8 cellular contexts compared by ENCODE assay signal in genomic region chr2:64214281-64215115, GRCh38.
DNase-seq lines count a peak whose midpoint lies in the region; ATAC-seq lines count a peak whose summit lies in the region.

No MANE protein-coding gene starts in this region.

- no peak overlapping the region for H3K4me3 ChIP-seq in iPS-20b (ENCODE audit: low read length)

- POLR2A ChIA-PET in activated CD4-positive, alpha-beta memory T cell treated with anti-CD3 and anti-CD28 coated beads, Interleukin-2, amount 10 ng/mL, durations not matched to agents 7 days and 5 days (lab: Charles Lee) = interaction anchor here (0.7 to 3.2 kb wide), 28 partner anchors 9 to 374 kb away, joined by 3 to 57 read pairs (median 4); partner anchors contain the start of genes AFTPH and UGP2

- H3K36me3 Mint-ChIP-seq in activated CD4-positive, alpha-beta memory T cell treated with anti-CD3 and anti-CD28 coated beads, Interleukin-2, amount 10 ng/mL, durations not matched to agents 7 days and 5 days (ENCODE audit: low read depth) = peaks cover 16% of the 10 kb centered on the region

- peak overlapping the region; percentile 43 for H3K4me3 Mint-ChIP-seq in activated CD4-positive, alpha-beta memory T cell treated with anti-CD3 and anti-CD28 coated beads, Interleukin-2, amount 10 ng/mL, durations not matched to agents 7 days and 5 days
- H3K4me3 Mint-ChIP-seq in stimulated activated naive CD8-positive, alpha-beta T cell treated with anti-CD3 and anti-CD28 coated beads, Interleukin-15, amount 100 ng/mL, for 72 hours = peak overlapping the region; percentile 60 to 77

- no peaks in the 10 kb centered on the region for H3K9me3 ChIP-seq in iPS-20b (ENCODE audit: insufficient read depth, low read depth, low read length)

- H3K27me3 ChIP-seq in iPS-20b (ENCODE audit: insufficient read depth, low read length) = no peaks in the 10 kb centered on the region

- H3K4me1 ChIP-seq in iPS-20b (ENCODE audit: insufficient read depth, low read length) = peaks cover 22% of the 10 kb centered on the region

- H3K27ac ChIP-seq in iPS-20b (ENCODE audit: low read length) = no peak overlapping the region

- H3K4me1 Mint-ChIP-seq in activated CD4-positive, alpha-beta memory T cell treated with anti-CD3 and anti-CD28 coated beads, Interleukin-2, amount 10 ng/mL, durations not matched to agents 7 days and 5 days = peaks cover 52% of the 10 kb centered on the region
- peaks cover 64% of the 10 kb centered on the region for H3K4me1 Mint-ChIP-seq in stimulated activated naive CD8-positive, alpha-beta T cell treated with anti-CD3 and anti-CD28 coated beads, Interleukin-15, amount 100 ng/mL, for 72 hours

- peak; percentile 59 for DNase-seq in DMS53 (lab: John Stamatoyannopoulos, UW)
- peak; percentile 38 for DNase-seq in activated CD4-positive, alpha-beta memory T cell treated with anti-CD3 and anti-CD28 coated beads, Interleukin-2, amount 10 ng/mL, durations not matched to agents 7 days and 5 days
- peak; percentile 36 to 46 for DNase-seq in stimulated activated naive CD8-positive, alpha-beta T cell treated with anti-CD3 and anti-CD28 coated beads, Interleukin-15, amount 100 ng/mL, for 72 hours
- DNase-seq in HCEC 1CT = no peak
- no peak for DNase-seq in GM19238 (ENCODE audit: insufficient read length, low spot score)

- no peaks in the 10 kb centered on the region for H3K27me3 Mint-ChIP-seq in activated CD4-positive, alpha-beta memory T cell treated with anti-CD3 and anti-CD28 coated beads, Interleukin-2, amount 10 ng/mL, durations not matched to agents 7 days and 5 days
- no peaks in the 10 kb centered on the region for H3K27me3 Mint-ChIP-seq in stimulated activated naive CD8-positive, alpha-beta T cell treated with anti-CD3 and anti-CD28 coated beads, Interleukin-15, amount 100 ng/mL, for 72 hours

- H3K27ac Mint-ChIP-seq in activated CD4-positive, alpha-beta memory T cell treated with anti-CD3 and anti-CD28 coated beads, Interleukin-2, amount 10 ng/mL, durations not matched to agents 7 days and 5 days = peak overlapping the region; percentile 95
- peak overlapping the region; percentile 96 to 97 for H3K27ac Mint-ChIP-seq in stimulated activated naive CD8-positive, alpha-beta T cell treated with anti-CD3 and anti-CD28 coated beads, Interleukin-15, amount 100 ng/mL, for 72 hours

- no peaks in the 10 kb centered on the region for H3K36me3 ChIP-seq in iPS-20b (ENCODE audit: insufficient read depth, low read depth, low read length)

- CTCF ChIA-PET in activated CD4-positive, alpha-beta memory T cell treated with anti-CD3 and anti-CD28 coated beads, Interleukin-2, amount 10 ng/mL, durations not matched to agents 7 days and 5 days (lab: Charles Lee) = interaction anchor here (0.7 to 2.9 kb wide), 7 partner anchors 13 to 116 kb away, joined by 3 to 10 read pairs (median 4); no protein-coding TSS in a partner anchor

- peak; percentile 46 for ATAC-seq in GM19463 (IDR thresholded peaks at IDR 0.05; ENCODE audit: unreplicated experiment)
- peak; percentile 51 for ATAC-seq in HG03442 (IDR thresholded peaks at IDR 0.05; ENCODE audit: unreplicated experiment)
- ATAC-seq in stimulated activated naive CD8-positive, alpha-beta T cell treated with anti-CD3 and anti-CD28 coated beads, Interleukin-15, amount 100 ng/mL, for 72 hours = peak; percentile 74

- 0 out of 2 replicates have a peak overlapping the region, but pooled peaks have one; percentile 7 for H3K9ac ChIP-seq in iPS-20b (ENCODE audit: low read depth, low read length)

- no peaks in the 10 kb centered on the region for H3K9me3 Mint-ChIP-seq in activated CD4-positive, alpha-beta memory T cell treated with anti-CD3 and anti-CD28 coated beads, Interleukin-2, amount 10 ng/mL, durations not matched to agents 7 days and 5 days
- H3K9me3 Mint-ChIP-seq in stimulated activated naive CD8-positive, alpha-beta T cell treated with anti-CD3 and anti-CD28 coated beads, Interleukin-15, amount 100 ng/mL, for 72 hours = peaks cover 0 to 5% of the 10 kb centered on the region in 2 donors

Comparison
In these comparisons a context has a peak if more than half of its experiments do, and no peak if none do; other contexts are left out.
1. DNase-seq: peak in DMS53 (single experiment), activated CD4-positive, alpha-beta memory T cell treated with anti-CD3 and anti-CD28 coated beads, Interleukin-2, amount 10 ng/mL, durations not matched to agents 7 days and 5 days (single experiment) and stimulated activated naive CD8-positive, alpha-beta T cell treated with anti-CD3 and anti-CD28 coated beads, Interleukin-15, amount 100 ng/mL, for 72 hours (2 of 2); none in HCEC 1CT (single experiment) and GM19238 (single experiment).
2. Peak in every context shown above with its lines, with median percentiles within 50 percentile points of each other: ATAC-seq.